9 cellular contexts compared by ENCODE assay signal in the genomic region with DNA sequence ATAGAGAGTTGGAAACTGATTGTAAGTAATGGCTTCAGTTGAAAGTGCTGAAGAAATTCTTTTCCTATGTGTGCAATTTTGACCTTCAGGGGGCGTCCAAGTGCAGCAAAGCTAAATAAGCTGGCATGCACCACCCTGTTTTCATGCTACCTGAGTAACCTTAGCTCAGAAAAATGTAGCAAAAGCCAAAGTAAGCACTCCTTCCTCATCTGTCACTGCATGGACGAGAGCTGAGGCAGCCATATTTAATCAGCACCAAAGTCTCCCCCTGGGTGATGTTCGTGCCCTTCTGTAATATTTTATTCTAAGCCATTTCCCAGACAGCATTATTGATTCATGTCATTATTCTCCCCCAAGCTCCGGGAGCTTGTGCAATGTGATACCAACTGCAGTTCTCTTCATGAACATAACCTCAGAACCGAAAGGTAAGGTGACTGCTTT.
DNase-seq lines count a peak whose midpoint lies in the region; ATAC-seq, FAIRE-seq and TF ChIP-seq lines count a peak whose summit lies in the region.
"Had no signal": no experiment of that assay in that cellular context is flagged by ENCODE, and none has a peak within 500 bp of the region (broad histone marks: within the 10 kb centered on the region; RNA-seq: fewer than 3 reads in every experiment).

No MANE protein-coding gene starts in this region.

- H2AFZ ChIP-seq in astrocyte (ENCODE audit: low read depth, low read length), result no peak overlapping the region

- H3K27me3 ChIP-seq in astrocyte (ENCODE audit: insufficient read depth, low read length) (no peaks in the 10 kb centered on the region), kidney epithelial cell (ENCODE audit: control insufficient read depth, insufficient read depth, low read length) (no peaks in the 10 kb centered on the region), tibial nerve (no peaks in the 10 kb centered on the region)

- H4K20me1 ChIP-seq in astrocyte (ENCODE audit: insufficient read depth, low read length), result no peaks in the 10 kb centered on the region

- FAIRE-seq in astrocyte (lab: Jason Lieb, UNC), result no peak

- H3K27me3 Mint-ChIP-seq in astrocyte (ENCODE audit: low read depth, unreplicated experiment), result no peaks in the 10 kb centered on the region

- WGBS in tibial nerve, 2 donors, result 41 to 49% methylated on average over 5 of the region's 5 CpGs

- H3K4me2 ChIP-seq in astrocyte (ENCODE audit: low read length), result no peak overlapping the region

- TF ChIP-seq CTCF in astrocyte (IDR thresholded peaks at IDR 0.05; ENCODE audit: insufficient read depth, low read depth, low read length) (peak; percentile 68), kidney epithelial cell (IDR thresholded peaks at IDR 0.05; ENCODE audit: insufficient read depth, low read length, poor library complexity, severe bottlenecking) (peak; percentile 79), tibial nerve (IDR thresholded peaks at IDR 0.05) (peak in 2 of 5 experiments; percentile 16 to 21)

- no peaks in the 10 kb centered on the region for H3K36me3 ChIP-seq in astrocyte (ENCODE audit: insufficient read depth, low read length)
- no peaks in the 10 kb centered on the region for H3K36me3 ChIP-seq in kidney epithelial cell (ENCODE audit: control insufficient read depth, insufficient read depth, low read length)
- H3K36me3 ChIP-seq in tibial nerve, result no peaks in the 10 kb centered on the region

- H3K4me1 Mint-ChIP-seq in astrocyte (ENCODE audit: low read depth, unreplicated experiment), result peaks cover 22% of the 10 kb centered on the region

- H3K9me3 ChIP-seq in astrocyte (ENCODE audit: insufficient read depth, low read depth, low read length) (no peaks in the 10 kb centered on the region), tibial nerve (no peaks in the 10 kb centered on the region)

- no peak for TF ChIP-seq EP300 in tibial nerve (IDR thresholded peaks at IDR 0.05)

- no peak overlapping the region for H3K9ac ChIP-seq in astrocyte (ENCODE audit: low read length)

- H3K27ac ChIP-seq in astrocyte (ENCODE audit: low read depth, low read length) (no peak overlapping the region), tibial nerve (no peak overlapping the region)

- H3K36me3 Mint-ChIP-seq in astrocyte (ENCODE audit: low read depth, unreplicated experiment), result no peaks in the 10 kb centered on the region

- H3K4me3 Mint-ChIP-seq in astrocyte (ENCODE audit: unreplicated experiment), result no peak overlapping the region
- H3K4me3 Mint-ChIP-seq: stimulated activated naive CD8-positive, alpha-beta T cell treated with anti-CD3 and anti-CD28 coated beads, Interleukin-15, Interleukin-2, amounts not matched to agents 100 ng/mL and 50 ng/mL, for 24 hours had no signal

- no peak overlapping the region for H3K27ac Mint-ChIP-seq in astrocyte (ENCODE audit: unreplicated experiment)
- H3K27ac Mint-ChIP-seq: stimulated activated naive CD8-positive, alpha-beta T cell treated with anti-CD3 and anti-CD28 coated beads, Interleukin-15, Interleukin-2, amounts not matched to agents 100 ng/mL and 50 ng/mL, for 24 hours had no signal

- peaks cover 5% of the 10 kb centered on the region for H3K9me3 Mint-ChIP-seq in astrocyte (ENCODE audit: unreplicated experiment)

- no peak for TF ChIP-seq POLR2A in tibial nerve (IDR thresholded peaks at IDR 0.05)

- no peak for ATAC-seq in HG02870 (IDR thresholded peaks at IDR 0.05; ENCODE audit: unreplicated experiment)
- no peak for ATAC-seq in HG03039 (IDR thresholded peaks at IDR 0.05; ENCODE audit: unreplicated experiment)

- peak; percentile 19 for DNase-seq in AG20443 (ENCODE audit: low spot score)
- DNase-seq in H4 (ENCODE audit: low spot score), result peak; percentile 25
- DNase-seq in NCI-H2196 (lab: John Stamatoyannopoulos, UW; ENCODE audit: unreplicated experiment), result peak; percentile 87
- DNase-seq in astrocyte (ENCODE audit: low read depth), result peak; percentile 16
- DNase-seq in kidney epithelial cell (ENCODE audit: low read depth), result peak; percentile 41
- DNase-seq in tibial nerve (ENCODE audit: low spot score in 2 of 2), result no peak

- H3K4me1 ChIP-seq in astrocyte (ENCODE audit: insufficient read depth, low read length) (peaks cover 11% of the 10 kb centered on the region), tibial nerve (peaks cover 0 to 13% (median 2%) of the 10 kb centered on the region in 4 donors)

- H3K4me3 ChIP-seq in astrocyte (ENCODE audit: insufficient read depth, low read depth, low read length) (no peak overlapping the region), kidney epithelial cell (ENCODE audit: low read depth, low read length) (no peak overlapping the region), tibial nerve (no peak overlapping the region)

- no peaks in the 10 kb centered on the region for H3K79me2 ChIP-seq in astrocyte (ENCODE audit: insufficient read depth, low read length)

Comparison
In these comparisons a context has a peak if more than half of its experiments do, and no peak if none do; other contexts are left out.
1. DNase-seq: peak in AG20443 (single experiment), H4 (single experiment), NCI-H2196 (single experiment), astrocyte (single experiment) and kidney epithelial cell (single experiment); none in tibial nerve (0 of 2).